11 cellular contexts compared by ENCODE assay signal in the genomic region with DNA sequence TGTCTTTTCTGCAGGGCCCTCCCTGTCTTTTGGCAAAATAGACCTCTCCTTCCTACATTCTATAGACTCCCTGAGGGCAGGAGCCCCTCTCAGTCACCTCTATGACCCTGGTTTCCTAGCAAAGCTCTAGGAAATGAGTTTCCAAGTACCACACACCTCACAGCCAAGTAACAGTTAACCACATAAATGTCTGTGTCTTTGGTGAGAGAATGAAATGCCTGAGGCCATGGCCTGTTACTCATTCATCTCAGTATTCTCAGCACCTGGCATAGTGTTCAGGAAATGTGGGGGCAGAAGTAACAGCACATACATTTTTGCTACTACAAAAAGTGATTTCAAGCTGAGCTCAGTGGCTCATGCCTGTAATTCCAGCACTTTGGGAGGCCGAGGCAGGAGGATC. TPM values are rescaled to one million over a fixed set of nuclear protein-coding genes. Genes with fewer than 3 reads are reported as not detected.
A peak's percentile ranks its signal among the peaks of the same experiment; 100 is the strongest.
DNase-seq lines count a peak whose midpoint lies in the region; ATAC-seq and TF ChIP-seq lines count a peak whose summit lies in the region.
"Had no signal": no experiment of that assay in that cellular context is flagged by ENCODE, and none has a peak within 500 bp of the region (broad histone marks: within the 10 kb centered on the region; RNA-seq: fewer than 3 reads in every experiment).

No MANE protein-coding gene starts in this region.

- peak overlapping the region; percentile 73 for H3K27ac ChIP-seq in vagina

- no peak for TF ChIP-seq POLR2A in vagina (IDR thresholded peaks at IDR 0.05)

- no peaks in the 10 kb centered on the region for H3K9me3 Mint-ChIP-seq in activated CD8-positive, alpha-beta T cell treated with anti-CD3 and anti-CD28 coated beads for 36 hours

- peak; percentile 60 for DNase-seq in stimulated activated CD4-positive, alpha-beta T cell treated with anti-CD3 and anti-CD28 coated beads, Interleukin-1b, Interleukin-23, amount 100 ng/mL, for 48 hours
- DNase-seq in stimulated activated CD4-positive, alpha-beta T cell treated with anti-CD3 and anti-CD28 coated beads, Interleukin-4, amount 100 ng/mL, for 1 hour, result no peak
- DNase-seq in activated CD8-positive, alpha-beta T cell treated with anti-CD3 and anti-CD28 coated beads for 36 hours, result peak; percentile 75
- DNase-seq in fibroblast of villous mesenchyme (ENCODE audit: low read depth), result peak; percentile 39
- DNase-seq in vagina (ENCODE audit: extremely low spot score in 2 of 2), result no peak
- DNase-seq in NAMALWA (ENCODE audit: low spot score), result no peak
- no peak for DNase-seq in hippocampal formation (lab: John Stamatoyannopoulos, UW)
- DNase-seq: COR-L47; effector memory CD4-positive, alpha-beta T cell; NCI-H446 treated with DMSO at 0.1 percent for 48 hours had no signal

- peaks cover 40% of the 10 kb centered on the region for H3K4me1 Mint-ChIP-seq in activated CD8-positive, alpha-beta T cell treated with anti-CD3 and anti-CD28 coated beads for 36 hours (ENCODE audit: low read depth)

- TF ChIP-seq CTCF in activated CD8-positive, alpha-beta T cell treated with anti-CD3 and anti-CD28 coated beads for 36 hours (IDR thresholded peaks at IDR 0.05), result no peak
- TF ChIP-seq CTCF in fibroblast of villous mesenchyme (IDR thresholded peaks at IDR 0.05; ENCODE audit: insufficient read depth, low read depth, low read length), result no peak
- TF ChIP-seq CTCF in vagina (IDR thresholded peaks at IDR 0.05), result no peak

- no peaks in the 10 kb centered on the region for H3K27me3 ChIP-seq in vagina

- H3K4me3 ChIP-seq in fibroblast of villous mesenchyme (ENCODE audit: low read depth, low read length) (no peak overlapping the region), vagina (no peak overlapping the region)

- peaks cover 49% of the 10 kb centered on the region for H3K36me3 Mint-ChIP-seq in activated CD8-positive, alpha-beta T cell treated with anti-CD3 and anti-CD28 coated beads for 36 hours (ENCODE audit: low read depth)

- no peaks in the 10 kb centered on the region for H3K27me3 Mint-ChIP-seq in activated CD8-positive, alpha-beta T cell treated with anti-CD3 and anti-CD28 coated beads for 36 hours

- POLR2A ChIA-PET in activated CD8-positive, alpha-beta T cell treated with anti-CD3 and anti-CD28 coated beads for 36 hours (lab: Charles Lee), result interaction anchor here (1.0 to 2.2 kb wide), 8 partner anchors 9 to 129 kb away, joined by 3 to 13 read pairs (median 3); a partner anchor contains a TSS

- H3K36me3 ChIP-seq in vagina, result peaks cover 0 to 11% of the 10 kb centered on the region in 2 donors

- peak overlapping the region; percentile 10 for H3K4me3 Mint-ChIP-seq in activated CD8-positive, alpha-beta T cell treated with anti-CD3 and anti-CD28 coated beads for 36 hours

- CTCF ChIA-PET in activated CD8-positive, alpha-beta T cell treated with anti-CD3 and anti-CD28 coated beads for 36 hours (lab: Charles Lee), result interaction anchor here (0.8 to 5.4 kb wide), 10 partner anchors 11 to 259 kb away, joined by 3 to 59 read pairs (median 11); no protein-coding TSS in a partner anchor

- ATAC-seq in activated CD8-positive, alpha-beta T cell treated with anti-CD3 and anti-CD28 coated beads for 36 hours, result peak; percentile 83
- no peak for ATAC-seq in HG02973 (IDR thresholded peaks at IDR 0.05; ENCODE audit: unreplicated experiment)

- peak overlapping the region; percentile 80 for H3K27ac Mint-ChIP-seq in activated CD8-positive, alpha-beta T cell treated with anti-CD3 and anti-CD28 coated beads for 36 hours

- intact Hi-C loops in activated CD8-positive, alpha-beta T cell treated with anti-CD3 and anti-CD28 coated beads for 36 hours (cut with micrococcal nuclease), result no loop called here
- intact Hi-C loops in vagina (cut with DNase I), result no loop called here

- no peaks in the 10 kb centered on the region for H3K9me3 ChIP-seq in vagina

- H3K4me1 ChIP-seq in vagina, result peaks cover 19% of the 10 kb centered on the region

RNA-seq across cellular contexts. Expression of a gene that starts 21.0 kb away (rescaled TPM):
- 10 to 100 TPM; 42.5 to 42.9 TPM for total RNA-seq in activated CD8-positive, alpha-beta T cell treated with anti-CD3 and anti-CD28 coated beads for 36 hours
- total RNA-seq in fibroblast of villous mesenchyme (9.0 and 13.4 TPM in 2 replicates), vagina (13.8 TPM)

RNA-seq across cellular contexts. Expression of a gene that starts 51.8 kb away (rescaled TPM):
- 10 to 100 TPM; 18.7 to 21.5 TPM for total RNA-seq in activated CD8-positive, alpha-beta T cell treated with anti-CD3 and anti-CD28 coated beads for 36 hours
- total RNA-seq in fibroblast of villous mesenchyme (1.7 and 2.6 TPM in 2 replicates), vagina (32.2 TPM)

Comparison
In these comparisons a context has a peak if more than half of its experiments do, and no peak if none do; other contexts are left out.
1. DNase-seq: peak in stimulated activated CD4-positive, alpha-beta T cell treated with anti-CD3 and anti-CD28 coated beads, Interleukin-1b, Interleukin-23, amount 100 ng/mL, for 48 hours (single experiment), activated CD8-positive, alpha-beta T cell treated with anti-CD3 and anti-CD28 coated beads for 36 hours (single experiment) and fibroblast of villous mesenchyme (single experiment); none in stimulated activated CD4-positive, alpha-beta T cell treated with anti-CD3 and anti-CD28 coated beads, Interleukin-4, amount 100 ng/mL, for 1 hour (single experiment), vagina (0 of 2), NAMALWA (single experiment) and hippocampal formation (0 of 2).